Comparison of ENCODE assay signal across 16 cellular contexts in the genomic region with DNA sequence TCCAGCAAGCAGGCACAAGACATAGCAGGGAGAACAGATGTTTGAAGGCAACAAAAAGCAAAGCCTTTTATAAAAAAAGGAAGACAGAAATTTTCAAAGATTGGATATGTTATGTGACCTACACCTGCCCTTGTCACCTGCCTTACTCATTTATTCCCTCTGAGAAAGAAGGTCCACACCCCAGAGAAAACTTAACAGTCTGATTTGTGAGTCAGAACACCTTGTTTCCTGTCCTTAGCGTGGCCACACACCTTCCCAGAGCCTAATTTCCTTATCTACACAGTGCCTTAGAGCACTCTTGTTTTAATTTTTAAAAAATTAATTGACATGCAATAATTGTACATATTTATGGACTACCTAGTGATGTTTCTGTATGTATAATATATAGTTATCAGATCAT.
DNase-seq lines count a peak whose midpoint lies in the region; ATAC-seq and TF ChIP-seq lines count a peak whose summit lies in the region.
"Had no signal": no experiment of that assay in that cellular context is flagged by ENCODE, and none has a peak within 500 bp of the region (broad histone marks: within the 10 kb centered on the region; RNA-seq: fewer than 3 reads in every experiment).

No MANE protein-coding gene starts in this region.

- H3K27me3 Mint-ChIP-seq in osteocyte (ENCODE audit: unreplicated experiment): no peaks in the 10 kb centered on the region

- no peaks in the 10 kb centered on the region for H3K36me3 ChIP-seq in SK-N-MC (ENCODE audit: insufficient read depth, low read length)
- H3K36me3 ChIP-seq in colonic mucosa: no peaks in the 10 kb centered on the region

- H3K9me3 ChIP-seq in SK-N-MC (ENCODE audit: low read depth, low read length): no peaks in the 10 kb centered on the region
- H3K9me3 ChIP-seq in colonic mucosa: no peaks in the 10 kb centered on the region

- no peak for DNase-seq in SK-N-MC (ENCODE audit: low read depth, low spot score)
- DNase-seq in kidney tubule cell (ENCODE audit: low spot score): peak; percentile 12
- DNase-seq in osteocyte (ENCODE audit: extremely low spot score, unreplicated experiment): no peak
- no peak for DNase-seq in colonic mucosa
- DNase-seq in GM19238 (ENCODE audit: insufficient read length, low spot score): no peak
- DNase-seq in NCI-H2081 (lab: John Stamatoyannopoulos, UW): no peak
- DNase-seq: AML-193; Caco-2; CD4-positive, alpha-beta T cell; GOT3; H7 had no signal

- no peaks in the 10 kb centered on the region for H3K36me3 Mint-ChIP-seq in osteocyte (ENCODE audit: unreplicated experiment)

- H3K27ac ChIP-seq in SK-N-MC (peak overlapping the region; percentile 90), colonic mucosa (no peak overlapping the region)
- H3K27ac ChIP-seq: 22Rv1, A549, C4-2B had no signal

- H3K4me3 Mint-ChIP-seq in osteocyte (ENCODE audit: unreplicated experiment): no peak overlapping the region
- H3K4me3 Mint-ChIP-seq: CD4-positive, alpha-beta T cell had no signal

- intact Hi-C loops in colonic mucosa (cut with DNase I): no loop called here

- peak; percentile 35 for ATAC-seq in GM19463 (IDR thresholded peaks at IDR 0.05; ENCODE audit: unreplicated experiment)
- ATAC-seq: A549, HCT116 had no signal

- no peaks in the 10 kb centered on the region for H3K4me1 ChIP-seq in colonic mucosa
- H3K4me1 ChIP-seq: A549, Caco-2 had no signal

- peak overlapping the region; percentile 59; the same call in 1 of the 2 replicates for H3K4me3 ChIP-seq in SK-N-MC
- H3K4me3 ChIP-seq in colonic mucosa: no peak overlapping the region
- H3K4me3 ChIP-seq: A549 had no signal

- peaks cover 23% of the 10 kb centered on the region for H3K4me1 Mint-ChIP-seq in osteocyte (ENCODE audit: unreplicated experiment)

- H3K9ac ChIP-seq in SK-N-MC (ENCODE audit: insufficient read length) (no peak overlapping the region), colonic mucosa (ENCODE audit: low read depth in 2 of 2, low read length in 2 of 2) (no peak overlapping the region)

- H3K9me3 Mint-ChIP-seq in osteocyte (ENCODE audit: unreplicated experiment): peaks cover 15% of the 10 kb centered on the region

- TF ChIP-seq CTCF in osteocyte (IDR thresholded peaks at IDR 0.05) (no peak), colonic mucosa (IDR thresholded peaks at IDR 0.05) (no peak)

- no peaks in the 10 kb centered on the region for H3K27me3 ChIP-seq in colonic mucosa

- peak overlapping the region; percentile 66 for H3K27ac Mint-ChIP-seq in osteocyte (ENCODE audit: unreplicated experiment)
- H3K27ac Mint-ChIP-seq: CD4-positive, alpha-beta T cell had no signal
